1 cellular context compared by ENCODE assay signal in genomic region chr11:20200331-20200955, GRCh38. TPM values are rescaled to one million over a fixed set of nuclear protein-coding genes. Genes with fewer than 3 reads are reported as not detected.
"Had no signal": no experiment of that assay in that cellular context is flagged by ENCODE, and none has a peak within 500 bp of the region (broad histone marks: within the 10 kb centered on the region; RNA-seq: fewer than 3 reads in every experiment).

No MANE protein-coding gene starts in this region.

RNA-seq across cellular contexts. Expression of gene DBX1, which starts 40.2 kb away (rescaled TPM):
- total RNA-seq: HT-29 had no signal
